Comparison of ENCODE assay signal across 1 cellular context in genomic region chr15:48802257-48802656, GRCh38.
TF ChIP-seq lines count a peak whose summit lies in the region.

No MANE protein-coding gene starts in this region.

TF ChIP-seq in HepG2, 621 proteins besides CTCF, POLR2A, EP300 and RAD21:
- 0 out of 2 replicates have a peak, but pooled peaks have one; percentile 37 for TF ChIP-seq CREB1 (IDR thresholded peaks at IDR 0.05)
- no peak for TF ChIP-seq CREB1 (CRISPR knock-in tag; IDR thresholded peaks at IDR 0.05)
- peak; percentile 77 for TF ChIP-seq ATF7 (IDR thresholded peaks at IDR 0.05)
- no peak for TF ChIP-seq ATF7 (CRISPR knock-in tag; IDR thresholded peaks at IDR 0.05)
- TF ChIP-seq MAFK (conservative IDR thresholded peaks at IDR 0.05 in 1 of 2, IDR thresholded peaks at IDR 0.05 in 1 of 2; ENCODE audit: low read length in 2 of 2) = 0 out of 4 replicates have a peak, but pooled peaks have one; percentile 12 to 19
- TF ChIP-seq ZNF609 (CRISPR knock-in tag; IDR thresholded peaks at IDR 0.05; ENCODE audit: borderline replicate concordance) = no peak
